ENCODE assay signal across 21 cellular contexts in genomic region chr4:51890760-51891159, GRCh38. TPM values are rescaled to one million over a fixed set of nuclear protein-coding genes. Genes with fewer than 3 reads are reported as not detected.
DNase-seq lines count a peak whose midpoint lies in the region; ATAC-seq and TF ChIP-seq lines count a peak whose summit lies in the region.
"Had no signal": no experiment of that assay in that cellular context is flagged by ENCODE, and none has a peak within 500 bp of the region (broad histone marks: within the 10 kb centered on the region; RNA-seq: fewer than 3 reads in every experiment).

No MANE protein-coding gene starts in this region.

- H3K27ac Mint-ChIP-seq in MCF 10A (ENCODE audit: low read depth, unreplicated experiment), result peak overlapping the region; percentile 37
- H3K27ac Mint-ChIP-seq in activated T-helper 1 cell treated with anti-CD3 and anti-CD28 coated beads, Interleukin-12 subunit alpha, Interleukin-12 subunit beta, Interleukin-2, Interleukin-4 antibody, amounts not matched to agents 30 ng/mL and 10 ng/mL and 1 ng/mL, durations not matched to agents 14 hours and 24 hours and 36 hours, result no peak overlapping the region
- H3K27ac Mint-ChIP-seq: B cell; CD8-positive, alpha-beta T cell; T-cell had no signal

- H3K36me3 ChIP-seq in mammary epithelial cell (ENCODE audit: insufficient read depth, low read length), result peaks cover 22% of the 10 kb centered on the region
- no peaks in the 10 kb centered on the region for H3K36me3 ChIP-seq in MM.1S (replicated peaks; ENCODE audit: insufficient read depth, low read length)
- no peaks in the 10 kb centered on the region; the same call in 1 of the 2 replicates for H3K36me3 ChIP-seq in H7 (replicated peaks; ENCODE audit: control insufficient read depth, insufficient read depth, low read length)

- CTCF ChIA-PET in MCF 10A (lab: Yijun Ruan, JAX), result interaction anchor here (0.9 to 4.0 kb wide), 2 partner anchors 125 to 135 kb away, joined by 3 to 18 read pairs; no protein-coding TSS in a partner anchor
- CTCF ChIA-PET in mammary epithelial cell (lab: Charles Lee; ENCODE audit: low non-redundant PET), result no interaction called here

- H3K27ac ChIP-seq in mammary epithelial cell (ENCODE audit: insufficient read depth, low read depth, low read length) (no peak overlapping the region), MM.1S (ENCODE audit: low read length) (peak overlapping the region; percentile 82)
- H3K27ac ChIP-seq: 22Rv1, C4-2B, RWPE1 had no signal

- H3K9me2 ChIP-seq in MM.1S (replicated peaks; ENCODE audit: insufficient read depth, low read length), result no peaks in the 10 kb centered on the region

- H3K27me3 Mint-ChIP-seq in MCF 10A (ENCODE audit: insufficient read depth, unreplicated experiment), result no peaks in the 10 kb centered on the region
- no peaks in the 10 kb centered on the region for H3K27me3 Mint-ChIP-seq in activated T-helper 1 cell treated with anti-CD3 and anti-CD28 coated beads, Interleukin-12 subunit alpha, Interleukin-12 subunit beta, Interleukin-2, Interleukin-4 antibody, amounts not matched to agents 30 ng/mL and 10 ng/mL and 1 ng/mL, durations not matched to agents 14 hours and 24 hours and 36 hours (ENCODE audit: insufficient read depth)
- H3K27me3 Mint-ChIP-seq: B cell, T-cell had no signal

- no peaks in the 10 kb centered on the region for H3K79me2 ChIP-seq in mammary epithelial cell (ENCODE audit: insufficient read depth, low read length)
- H3K79me2 ChIP-seq in MM.1S (ENCODE audit: low read length), result no peaks in the 10 kb centered on the region

- POLR2A ChIA-PET in MCF 10A (lab: Yijun Ruan, JAX), result interaction anchor here (1.0 kb wide), 1 partner anchor 11 kb away, joined by 3 read pairs; no protein-coding TSS in a partner anchor

- no peaks in the 10 kb centered on the region for H3K9me3 Mint-ChIP-seq in MCF 10A (ENCODE audit: unreplicated experiment)
- H3K9me3 Mint-ChIP-seq in activated T-helper 1 cell treated with anti-CD3 and anti-CD28 coated beads, Interleukin-12 subunit alpha, Interleukin-12 subunit beta, Interleukin-2, Interleukin-4 antibody, amounts not matched to agents 30 ng/mL and 10 ng/mL and 1 ng/mL, durations not matched to agents 14 hours and 24 hours and 36 hours, result no peaks in the 10 kb centered on the region
- H3K9me3 Mint-ChIP-seq: CD8-positive, alpha-beta T cell; T-cell had no signal

- no peaks in the 10 kb centered on the region for H3K27me3 ChIP-seq in mammary epithelial cell (ENCODE audit: insufficient read depth, low read length)
- no peaks in the 10 kb centered on the region for H3K27me3 ChIP-seq in MM.1S (replicated peaks; ENCODE audit: insufficient read depth, low read length)
- H3K27me3 ChIP-seq in H7 (ENCODE audit: control insufficient read depth, insufficient read depth, low read length), result no peaks in the 10 kb centered on the region
- H3K27me3 ChIP-seq: MG63 had no signal

- no peak overlapping the region for H3K4me2 ChIP-seq in mammary epithelial cell (ENCODE audit: insufficient read depth, low read depth, low read length)
- peak overlapping the region; percentile 33 for H3K4me2 ChIP-seq in MM.1S (ENCODE audit: low read depth, low read length)

- no peak overlapping the region for H2AFZ ChIP-seq in mammary epithelial cell (ENCODE audit: low read depth, low read length)
- H2AFZ ChIP-seq in MM.1S (ENCODE audit: low read length), result no peak overlapping the region

- no TSS peak for BruUV-seq in MCF 10A (replicated peaks; lab: Mats Ljungman, UMichigan)
- BruUV-seq in mammary epithelial cell (replicated peaks; lab: Mats Ljungman, UMichigan), result no TSS peak

- peaks cover 74% of the 10 kb centered on the region for H3K36me3 Mint-ChIP-seq in MCF 10A (ENCODE audit: insufficient read depth, unreplicated experiment)
- peaks cover 20% of the 10 kb centered on the region for H3K36me3 Mint-ChIP-seq in activated T-helper 1 cell treated with anti-CD3 and anti-CD28 coated beads, Interleukin-12 subunit alpha, Interleukin-12 subunit beta, Interleukin-2, Interleukin-4 antibody, amounts not matched to agents 30 ng/mL and 10 ng/mL and 1 ng/mL, durations not matched to agents 14 hours and 24 hours and 36 hours (ENCODE audit: low read depth)

- DNase-seq in MCF 10A (ENCODE audit: unreplicated experiment), result no peak
- no peak for DNase-seq in mammary epithelial cell
- DNase-seq in MM.1S, result peak; percentile 73
- no peak for DNase-seq in activated T-helper 1 cell treated with anti-CD3 and anti-CD28 coated beads, Interleukin-12 subunit alpha, Interleukin-12 subunit beta, Interleukin-2, Interleukin-4 antibody, amounts not matched to agents 30 ng/mL and 10 ng/mL and 1 ng/mL, durations not matched to agents 14 hours and 24 hours and 36 hours (ENCODE audit: low spot score)
- DNase-seq in H7, result no peak
- DNase-seq: CD8-positive, alpha-beta T cell; DMS79 treated with DMSO at 0.1 percent for 48 hours; GF-D8; MG63; NCI-H2029 treated with DMSO at 0.1 percent for 48 hours; NCI-H446 treated with DMSO at 0.1 percent for 48 hours; NCI-H526; SHP77; T-cell had no signal

- TF ChIP-seq CTCF in MCF 10A (IDR thresholded peaks at IDR 0.05; ENCODE audit: unreplicated experiment) (no peak), mammary epithelial cell (conservative IDR thresholded peaks at IDR 0.05 in 1 of 2, IDR thresholded peaks at IDR 0.05 in 1 of 2; ENCODE audit: extremely low read depth in 1 of 2, insufficient read depth in 1 of 2, low read depth in 1 of 2, low read length in 2 of 2) (no peak), MM.1S (IDR thresholded peaks at IDR 0.05; ENCODE audit: low read length) (no peak)

- peak; percentile 69 for ATAC-seq in HG02798 (IDR thresholded peaks at IDR 0.05; ENCODE audit: poor library complexity, unreplicated experiment)
- no peak for ATAC-seq in HG03097 (IDR thresholded peaks at IDR 0.05; ENCODE audit: low FRiP score, unreplicated experiment)
- ATAC-seq: CD8-positive, alpha-beta T cell; K562; T-cell had no signal

- intact Hi-C loops in MCF 10A (cut with micrococcal nuclease) (no loop called here), mammary epithelial cell (cut with micrococcal nuclease) (loop anchor here (10.0 kb wide), 1 partner anchor 244 kb away; no protein-coding TSS in a partner anchor)
- intact Hi-C loops in activated T-helper 1 cell treated with anti-CD3 and anti-CD28 coated beads, Interleukin-12 subunit alpha, Interleukin-12 subunit beta, Interleukin-2, Interleukin-4 antibody, amounts not matched to agents 30 ng/mL and 10 ng/mL and 1 ng/mL, durations not matched to agents 14 hours and 24 hours and 36 hours (cut with micrococcal nuclease), result no loop called here

- dilution Hi-C loops in mammary epithelial cell (cut with HindIII; ENCODE audit: low sequenced_read_pairs), result no loop called here

- in situ Hi-C loops in mammary epithelial cell (cut with MboI; ENCODE audit: low sequenced_read_pairs in 2 of 2), result loop anchor here in 1 of 2 donors (10.0 kb wide), 1 partner anchor 134 kb away; the partner anchor contains the start of gene LRRC66

- H4K20me1 ChIP-seq in mammary epithelial cell (ENCODE audit: insufficient read depth, low read length) (no peaks in the 10 kb centered on the region), MM.1S (ENCODE audit: insufficient read depth, low read length) (no peaks in the 10 kb centered on the region)

- peaks cover 6% of the 10 kb centered on the region for H3K4me1 Mint-ChIP-seq in MCF 10A (ENCODE audit: insufficient read depth, unreplicated experiment)
- H3K4me1 Mint-ChIP-seq in activated T-helper 1 cell treated with anti-CD3 and anti-CD28 coated beads, Interleukin-12 subunit alpha, Interleukin-12 subunit beta, Interleukin-2, Interleukin-4 antibody, amounts not matched to agents 30 ng/mL and 10 ng/mL and 1 ng/mL, durations not matched to agents 14 hours and 24 hours and 36 hours (ENCODE audit: low read depth), result peaks cover 9% of the 10 kb centered on the region

- no peaks in the 10 kb centered on the region for H3K9me3 ChIP-seq in mammary epithelial cell (replicated peaks; ENCODE audit: insufficient read depth, low read length)
- H3K9me3 ChIP-seq in MM.1S (replicated peaks; ENCODE audit: insufficient read depth, low read length), result no peaks in the 10 kb centered on the region
- H3K9me3 ChIP-seq: MG63 had no signal

- no peaks in the 10 kb centered on the region for H3K4me1 ChIP-seq in mammary epithelial cell (ENCODE audit: insufficient read depth, low read length)
- peaks cover 27% of the 10 kb centered on the region for H3K4me1 ChIP-seq in MM.1S (ENCODE audit: low read length)

- WGBS in mammary epithelial cell (ENCODE audit: low coverage, missing lambda C conversion rate), result 100% methylated on average over 1 of the region's 1 CpG

- H3K4me3 ChIP-seq in mammary epithelial cell (replicated peaks in 1 of 3; ENCODE audit: insufficient read depth in 1 of 3, low read depth in 2 of 3, low read length in 3 of 3), result no peak overlapping the region
- no peak overlapping the region for H3K4me3 ChIP-seq in MM.1S (ENCODE audit: low read length)
- no peak overlapping the region for H3K4me3 ChIP-seq in H7 (ENCODE audit: insufficient read depth, low read depth, low read length)
- H3K4me3 ChIP-seq: K562, MG63 had no signal

- no peak overlapping the region for H3K4me3 Mint-ChIP-seq in MCF 10A (ENCODE audit: unreplicated experiment)
- no peak overlapping the region for H3K4me3 Mint-ChIP-seq in activated T-helper 1 cell treated with anti-CD3 and anti-CD28 coated beads, Interleukin-12 subunit alpha, Interleukin-12 subunit beta, Interleukin-2, Interleukin-4 antibody, amounts not matched to agents 30 ng/mL and 10 ng/mL and 1 ng/mL, durations not matched to agents 14 hours and 24 hours and 36 hours
- H3K4me3 Mint-ChIP-seq: B cell; CD8-positive, alpha-beta T cell; T-cell had no signal

- H3F3A ChIP-seq in MM.1S (ENCODE audit: insufficient read depth, low read length), result peaks cover 10% of the 10 kb centered on the region

- H3K9ac ChIP-seq in mammary epithelial cell (ENCODE audit: insufficient read depth, low read length) (no peak overlapping the region), MM.1S (ENCODE audit: low read length) (peak overlapping the region; percentile 24; the same call in 1 of the 2 replicates)

RNA-seq across cellular contexts. Expression of gene DCUN1D4, which starts 47.8 kb away (rescaled TPM):
- total RNA-seq in MCF 10A (2022) (66.4 and 88.0 TPM in 2 replicates), mammary epithelial cell (10 to 100 TPM; 43.5 to 66.5 TPM)
- polyA plus RNA-seq in mammary epithelial cell, result 40.7 TPM
- polyA minus RNA-seq in mammary epithelial cell, result 173 TPM
- total RNA-seq in activated T-helper 1 cell treated with anti-CD3 and anti-CD28 coated beads, Interleukin-12 subunit alpha, Interleukin-12 subunit beta, Interleukin-2, Interleukin-4 antibody, amounts not matched to agents 30 ng/mL and 10 ng/mL and 1 ng/mL, durations not matched to agents 14 hours and 24 hours and 36 hours, result 29.7 and 40.7 TPM in 2 replicates
- 10.4 and 15.5 TPM in 2 replicates for total RNA-seq in H7 (2014; rRNA removed; shearing (Covaris generic))
